ENCODE assay signal across 8 cellular contexts in genomic region chr21:15732290-15732995, GRCh38.
DNase-seq lines count a peak whose midpoint lies in the region; ATAC-seq lines count a peak whose summit lies in the region.

No MANE protein-coding gene starts in this region.

- H3K4me1 Mint-ChIP-seq in central memory CD8-positive, alpha-beta T cell, result peaks cover 48% of the 10 kb centered on the region

- H3K27me3 ChIP-seq in muscle layer of colon (ENCODE audit: control insufficient read depth in 1 of 2, insufficient read depth in 2 of 2, low read length in 2 of 2), result no peaks in the 10 kb centered on the region

- no peaks in the 10 kb centered on the region for H3K36me3 ChIP-seq in muscle layer of colon (ENCODE audit: insufficient read depth, low read length)

- ATAC-seq in GM18511 (IDR thresholded peaks at IDR 0.05; ENCODE audit: unreplicated experiment), result peak; percentile 53
- ATAC-seq in HG02938 (IDR thresholded peaks at IDR 0.05; ENCODE audit: unreplicated experiment), result peak; percentile 74
- ATAC-seq in central memory CD8-positive, alpha-beta T cell (replicated peaks; ENCODE audit: extremely low read depth, poor library complexity, severe bottlenecking), result peak; percentile 48

- peak overlapping the region; percentile 47 to 79 for H3K4me3 ChIP-seq in muscle layer of colon (ENCODE audit: low read depth in 1 of 2, low read length in 2 of 2)

- no peak overlapping the region for H3K27ac ChIP-seq in muscle layer of colon (ENCODE audit: low read depth, low read length)

- DNase-seq in ACHN (peak; percentile 84), NCI-H774 (lab: John Stamatoyannopoulos, UW) (peak; percentile 39), hippocampal formation (lab: John Stamatoyannopoulos, UW) (no peak), DMS114 treated with DMSO at 0.1 percent for 48 hours (lab: John Stamatoyannopoulos, UW; ENCODE audit: unreplicated experiment) (no peak)
- DNase-seq in central memory CD8-positive, alpha-beta T cell (ENCODE audit: low spot score in 2 of 2), result no peak

- H3K9ac ChIP-seq in muscle layer of colon (ENCODE audit: low read length), result no peak overlapping the region

- H3K36me3 Mint-ChIP-seq in central memory CD8-positive, alpha-beta T cell (ENCODE audit: insufficient read depth), result peaks cover 8% of the 10 kb centered on the region

- H3K9me3 Mint-ChIP-seq in central memory CD8-positive, alpha-beta T cell, result no peaks in the 10 kb centered on the region

- H3K4me3 Mint-ChIP-seq in central memory CD8-positive, alpha-beta T cell, result peak overlapping the region; percentile 98

- no peaks in the 10 kb centered on the region for H3K9me3 ChIP-seq in muscle layer of colon (ENCODE audit: low read length)

- in situ Hi-C loops in ACHN (cut with HindIII; ENCODE audit: low pct_ligation_motif_present, low pct_unique_long_range_greater_than_20kb, low sequenced_read_pairs), result no loop called here

- H3K27me3 Mint-ChIP-seq in central memory CD8-positive, alpha-beta T cell, result no peaks in the 10 kb centered on the region

- peak overlapping the region; percentile 95 for H3K27ac Mint-ChIP-seq in central memory CD8-positive, alpha-beta T cell (ENCODE audit: low read depth)

- H3K4me1 ChIP-seq in muscle layer of colon (ENCODE audit: insufficient read depth, low read length), result peaks cover 12% of the 10 kb centered on the region

Comparison
In these comparisons a context has a peak if more than half of its experiments do, and no peak if none do; other contexts are left out.
1. DNase-seq: peak in ACHN (single experiment) and NCI-H774 (single experiment); none in central memory CD8-positive, alpha-beta T cell (0 of 2), hippocampal formation (0 of 2) and DMS114 treated with DMSO at 0.1 percent for 48 hours (single experiment).
2. Peak in every context shown above with its lines, with median percentiles within 50 percentile points of each other: ATAC-seq.